ENCODE assay signal across 8 cellular contexts in genomic region chr11:65440831-65441499, GRCh38. TPM values are rescaled to one million over a fixed set of nuclear protein-coding genes. Genes with fewer than 3 reads are reported as not detected.
DNase-seq lines count a peak whose midpoint lies in the region; ATAC-seq, FAIRE-seq and TF ChIP-seq lines count a peak whose summit lies in the region.

No MANE protein-coding gene starts in this region.

- H3K4me3 Mint-ChIP-seq in nephron progenitor cell, result no peak overlapping the region

- peaks cover 64% of the 10 kb centered on the region for H3K4me1 Mint-ChIP-seq in nephron progenitor cell

- H3K4me1 ChIP-seq in heart right ventricle (peaks cover 22 to 100% (median 91%) of the 10 kb centered on the region in 9 donors), GM12878 (ENCODE audit: control insufficient read depth, insufficient read depth, low read length) (peaks cover 52% of the 10 kb centered on the region)

- POLR2A ChIA-PET in GM12878 (lab: Charles Lee), result interaction anchor here (0.5 to 6.0 kb wide), 23 partner anchors 11 to 198 kb away, joined by 3 to 50 read pairs (median 5); partner anchors contain the start of genes MALAT1, NEAT1 and PCNX3

- H3K27me3 ChIP-seq in heart right ventricle, result no peaks in the 10 kb centered on the region
- H3K27me3 ChIP-seq in GM12878 (replicated peaks in 1 of 2; ENCODE audit: control insufficient read depth in 2 of 2, insufficient read depth in 2 of 2, low read length in 1 of 2), result no peaks in the 10 kb centered on the region

- no peaks in the 10 kb centered on the region for H3K9me3 ChIP-seq in heart right ventricle
- H3K9me3 ChIP-seq in GM12878 (replicated peaks; ENCODE audit: control insufficient read depth, insufficient read depth, low read length), result no peaks in the 10 kb centered on the region

- H3K79me2 ChIP-seq in GM12878 (ENCODE audit: control insufficient read depth, insufficient read depth, low read length), result peaks cover 52% of the 10 kb centered on the region

- peaks cover 43% of the 10 kb centered on the region for H3K36me3 Mint-ChIP-seq in nephron progenitor cell (ENCODE audit: low read depth)

- intact Hi-C loops in heart right ventricle (cut with DNase I) (no loop called here), Right ventricle myocardium inferior (cut with DNase I) (no loop called here), GM12878 (cut with micrococcal nuclease; ENCODE audit: unreplicated experiment) (loop anchor here (1.0 to 2.0 kb wide), 4 partner anchors 10 to 54 kb away; no protein-coding TSS in a partner anchor)

- H3K4me3 ChIP-seq in heart right ventricle (peak overlapping the region in 5 of 10 donors; percentile 0 to 30 (median 7)), GM12878 (no peak overlapping the region)

- H3K4me2 ChIP-seq in GM12878 (ENCODE audit: control insufficient read depth, insufficient read depth), result peak overlapping the region; percentile 86

- H3K27me3 Mint-ChIP-seq in nephron progenitor cell (ENCODE audit: low read depth, poor library complexity), result no peaks in the 10 kb centered on the region

- TF ChIP-seq POLR2A in GM12878 (IDR thresholded peaks at IDR 0.05; ENCODE audit: low read depth, low read length), result peak; percentile 47; the same call in 1 of the 2 replicates

- H3K27ac ChIP-seq in heart right ventricle (peak overlapping the region in 7 of 10 donors; percentile 11 to 70 (median 59)), GM12878 (ENCODE audit: control insufficient read depth, insufficient read depth) (peak overlapping the region; percentile 89)

- CTCF ChIA-PET in GM12878 (lab: Yijun Ruan, JAX), result interaction anchor here (0.7 to 2.6 kb wide), 7 partner anchors 9 to 136 kb away, joined by 3 to 13 read pairs (median 4); partner anchors contain the start of gene MALAT1

- no peak for ATAC-seq in heart right ventricle
- no peak for ATAC-seq in Right ventricle myocardium inferior
- ATAC-seq in GM12878, result peak; percentile 69

- no TSS peak for BruUV-seq in GM12878 (replicated peaks; lab: Mats Ljungman, UMichigan)

- in situ Hi-C loops in KBM-7 (cut with MboI; ENCODE audit: low pct_unique_long_range_greater_than_20kb, low sequenced_read_pairs) (no loop called here), GM12878 (cut with MboI) (no loop called here)

- TF ChIP-seq RAD21 in GM12878 (IDR thresholded peaks at IDR 0.05; ENCODE audit: insufficient read depth, low read depth, low read length), result no peak

- peak overlapping the region; percentile 59 for H3K9ac ChIP-seq in GM12878 (ENCODE audit: control insufficient read depth, insufficient read depth, low read length)

- H2AFZ ChIP-seq in GM12878 (ENCODE audit: control insufficient read depth, low read depth, low read length), result no peak overlapping the region

- no peaks in the 10 kb centered on the region for H4K20me1 ChIP-seq in GM12878 (ENCODE audit: control insufficient read depth, insufficient read depth)

- WGBS in heart right ventricle, 2 donors, result 48 to 54% methylated on average over 8 of the region's 8 CpGs
- 1% methylated on average over 8 of the region's 8 CpGs for WGBS in GM12878 (ENCODE audit: insufficient coverage, insufficient replicate concordance, low lambda C conversion rate, missing lambda C conversion rate)

- SMC1A ChIA-PET in GM12878 (lab: Charles Lee; ENCODE audit: uncharacterized antibody, unreplicated experiment), result interaction anchor here (1.0 to 2.7 kb wide), 7 partner anchors 11 to 63 kb away, joined by 3 to 12 read pairs (median 4); partner anchors contain the start of gene NEAT1

- H3K36me3 ChIP-seq in heart right ventricle (peaks cover 0 to 99% (median 78%) of the 10 kb centered on the region in 9 donors), GM12878 (ENCODE audit: control insufficient read depth in 2 of 2, insufficient read depth in 2 of 2, low read length in 1 of 2) (peaks cover 2 to 12% of the 10 kb centered on the region in 2 experiments)

- FAIRE-seq in GM12878 (lab: Jason Lieb, UNC), result peak; percentile 93

- DNase-seq in heart right ventricle (no peak), Right ventricle myocardium inferior (ENCODE audit: missing footprints) (no peak), KBM-7 (peak; percentile 64), GM12878 (ENCODE audit: low read depth, low spot score) (peak; percentile 98), nephron progenitor cell (no peak), NCI-H524 treated with DMSO at 0.1 percent for 48 hours (lab: John Stamatoyannopoulos, UW) (no peak), COLO668 (lab: John Stamatoyannopoulos, UW; ENCODE audit: unreplicated experiment) (no peak), NCI-H2171 (lab: John Stamatoyannopoulos, UW) (no peak)

- H3K9me3 Mint-ChIP-seq in nephron progenitor cell, result no peaks in the 10 kb centered on the region

- peak overlapping the region; percentile 57 for H3K27ac Mint-ChIP-seq in nephron progenitor cell

- RAD21 ChIA-PET in GM12878 (lab: Charles Lee; ENCODE audit: unreplicated experiment), result interaction anchor here (0.6 to 3.5 kb wide), 11 partner anchors 11 to 106 kb away, joined by 3 to 19 read pairs (median 5); partner anchors contain the start of genes MALAT1 and NEAT1

- TF ChIP-seq CTCF in heart right ventricle (IDR thresholded peaks at IDR 0.05), result no peak
- TF ChIP-seq CTCF in GM12878 (IDR thresholded peaks at IDR 0.05 in 2 of 3, conservative IDR thresholded peaks at IDR 0.05 in 1 of 3; ENCODE audit: control insufficient read depth in 2 of 3, extremely low read depth in 1 of 3, insufficient read depth in 1 of 3, low read depth in 3 of 3, low read length in 3 of 3), result no peak
- no peak for TF ChIP-seq CTCF in nephron progenitor cell (IDR thresholded peaks at IDR 0.05)

- TF ChIP-seq EP300 in GM12878 (IDR thresholded peaks at IDR 0.05; ENCODE audit: borderline replicate concordance in 1 of 2, control insufficient read depth in 1 of 2, low read depth in 2 of 2, low read length in 2 of 2), result peak; percentile 81 to 84; a peak in 3 of 4 replicates

RNA-seq across cellular contexts. Expression of gene NEAT1, which starts 18.4 kb away (rescaled TPM):
- total RNA-seq in heart right ventricle, result 100 to 1,000 TPM; 284 to 808 (median 432) TPM
- polyA plus RNA-seq in heart right ventricle, result 1,000 to 10,000 TPM in 1 of 2 donors, 100 to 1,000 TPM in 1; 103 to 1,899 TPM
- 457 TPM for total RNA-seq in Right ventricle myocardium inferior
- total RNA-seq in GM12878 (2013; cell fraction: nucleolus; rRNA removed), result 259 and 262 TPM in 2 replicates
- 13.6 and 14.0 TPM in 2 replicates for total RNA-seq in GM12878 (2014; rRNA removed)
- total RNA-seq in GM12878 (2014; rRNA removed; fragmentation: Illumina TruSeq; extraction: Trizol), result 40.5 and 44.2 TPM in 2 replicates
- total RNA-seq in GM12878 (2021), result 174 and 225 TPM in 2 replicates
- 275 TPM for polyA plus RNA-seq in GM12878 (2011; ENCODE audit: low read depth)
- 151 and 247 TPM in 2 replicates for polyA plus RNA-seq in GM12878 (2011; rRNA removed)
- polyA plus RNA-seq in GM12878 (2011; cell fraction: cytosol; rRNA removed), result 64.2 and 104 TPM in 2 replicates
- 342 and 617 TPM in 2 replicates for polyA plus RNA-seq in GM12878 (2011; cell fraction: nucleus; rRNA removed)
- polyA plus RNA-seq in GM12878 (2012), result 284 and 343 TPM in 2 replicates
- 167 and 254 TPM in 2 replicates for polyA plus RNA-seq in GM12878 (2014; fragmentation: Illumina TruSeq; extraction: Trizol)
- polyA plus RNA-seq in GM12878 (2014; fragmentation: Nextera tagmentation; extraction: Ambion mirVana), result 10 to 100 TPM; 24.3 to 98.2 TPM
- polyA plus RNA-seq in GM12878 (2014; rRNA removed), result 314 and 328 TPM in 2 replicates
- polyA plus RNA-seq in GM12878 (2016; fragmentation: Nextera tagmentation; extraction: Ambion mirVana), result 10 to 100 TPM; 27.7 to 28.3 TPM
- polyA minus RNA-seq in GM12878 (2011; rRNA and poly(A)+ RNA removed), result 72.0 and 79.5 TPM in 2 replicates
- polyA minus RNA-seq in GM12878 (2011; cell fraction: cytosol; rRNA and poly(A)+ RNA removed), result 13.8 and 14.9 TPM in 2 replicates
- polyA minus RNA-seq in GM12878 (2011; cell fraction: nucleus; rRNA and poly(A)+ RNA removed), result 125 and 169 TPM in 2 replicates

RNA-seq across cellular contexts. Expression of gene FRMD8, which starts 54.5 kb away (rescaled TPM):
- total RNA-seq in heart right ventricle, result 10 to 100 TPM in 6 of 10 donors, 1 to 10 TPM in 4; 6.0 to 16.9 (median 12.2) TPM
- 10 to 100 TPM in 1 of 2 donors, 1 to 10 TPM in 1; 9.9 to 12.9 TPM for polyA plus RNA-seq in heart right ventricle
- 8.2 TPM for total RNA-seq in Right ventricle myocardium inferior
- total RNA-seq in GM12878 (2013; cell fraction: nucleolus; rRNA removed), result 52.5 and 60.5 TPM in 2 replicates
- 40.9 and 47.5 TPM in 2 replicates for total RNA-seq in GM12878 (2014; rRNA removed)
- 12.2 and 14.3 TPM in 2 replicates for total RNA-seq in GM12878 (2014; rRNA removed; fragmentation: Illumina TruSeq; extraction: Trizol)
- total RNA-seq in GM12878 (2021), result 65.1 and 69.4 TPM in 2 replicates
- polyA plus RNA-seq in GM12878 (2011; ENCODE audit: low read depth), result 8.2 TPM
- polyA plus RNA-seq in GM12878 (2011; rRNA removed), result 8.0 and 18.4 TPM in 2 replicates
- polyA plus RNA-seq in GM12878 (2011; cell fraction: cytosol; rRNA removed), result 28.1 and 42.6 TPM in 2 replicates
- polyA plus RNA-seq in GM12878 (2011; cell fraction: nucleus; rRNA removed), result 58.9 and 140 TPM in 2 replicates
- 14.9 and 21.0 TPM in 2 replicates for polyA plus RNA-seq in GM12878 (2012)
- polyA plus RNA-seq in GM12878 (2014; fragmentation: Illumina TruSeq; extraction: Trizol), result 6.6 and 14.0 TPM in 2 replicates
- polyA plus RNA-seq in GM12878 (2014; fragmentation: Nextera tagmentation; extraction: Ambion mirVana), result 1 to 10 TPM; 8.3 TPM
- polyA plus RNA-seq in GM12878 (2014; rRNA removed), result 53.8 and 55.9 TPM in 2 replicates
- 10 to 100 TPM; 37.7 to 42.4 TPM for polyA plus RNA-seq in GM12878 (2016; fragmentation: Nextera tagmentation; extraction: Ambion mirVana)
- polyA minus RNA-seq in GM12878 (2011; rRNA and poly(A)+ RNA removed), result 26.0 and 32.5 TPM in 2 replicates
- polyA minus RNA-seq in GM12878 (2011; cell fraction: cytosol; rRNA and poly(A)+ RNA removed), result 21.4 and 21.8 TPM in 2 replicates
- polyA minus RNA-seq in GM12878 (2011; cell fraction: nucleus; rRNA and poly(A)+ RNA removed), result 33.6 and 61.0 TPM in 2 replicates

RNA-seq across cellular contexts. Expression of gene MALAT1, which starts 57.9 kb away (rescaled TPM):
- total RNA-seq in heart right ventricle (1,000 to 10,000 TPM; 4,742 to 8,462 (median 5,956) TPM), Right ventricle myocardium inferior (5,781 TPM), GM12878 (2014; rRNA removed) (1,917 and 1,986 TPM in 2 replicates), GM12878 (2014; rRNA removed; fragmentation: Illumina TruSeq; extraction: Trizol) (2,052 and 2,660 TPM in 2 replicates), GM12878 (2021) (3,939 and 4,883 TPM in 2 replicates)
- polyA plus RNA-seq in heart right ventricle (1,000 to 10,000 TPM in 1 of 2 donors, 100 to 1,000 TPM in 1; 205 to 8,339 TPM), GM12878 (2011; rRNA removed) (659 and 901 TPM in 2 replicates), GM12878 (2014; fragmentation: Illumina TruSeq; extraction: Trizol) (448 and 686 TPM in 2 replicates), GM12878 (2014; fragmentation: Nextera tagmentation; extraction: Ambion mirVana) (1,000 to 10,000 TPM; 1,593 to 8,160 TPM), GM12878 (2014; rRNA removed) (1,421 and 1,643 TPM in 2 replicates), GM12878 (2016; fragmentation: Nextera tagmentation; extraction: Ambion mirVana) (1,000 to 10,000 TPM; 6,201 to 6,497 TPM)
- 43,172 and 44,148 TPM in 2 replicates for total RNA-seq in GM12878 (2013; cell fraction: nucleolus; rRNA removed)
- polyA plus RNA-seq in GM12878 (2011; ENCODE audit: low read depth), result 704 TPM
- 216 and 352 TPM in 2 replicates for polyA plus RNA-seq in GM12878 (2011; cell fraction: cytosol; rRNA removed)
- 4,041 and 4,062 TPM in 2 replicates for polyA plus RNA-seq in GM12878 (2011; cell fraction: nucleus; rRNA removed)
- 1,013 and 3,952 TPM in 2 replicates for polyA plus RNA-seq in GM12878 (2012)
- 2,928 and 3,606 TPM in 2 replicates for polyA minus RNA-seq in GM12878 (2011; rRNA and poly(A)+ RNA removed)
- 1,627 and 2,358 TPM in 2 replicates for polyA minus RNA-seq in GM12878 (2011; cell fraction: cytosol; rRNA and poly(A)+ RNA removed)
- 12,181 and 12,309 TPM in 2 replicates for polyA minus RNA-seq in GM12878 (2011; cell fraction: nucleus; rRNA and poly(A)+ RNA removed)

RNA-seq across cellular contexts. Expression of gene SLC25A45, which starts 58.5 kb away (rescaled TPM):
- total RNA-seq in heart right ventricle (10 to 100 TPM in 1 of 10 donors, 1 to 10 TPM in 9; 4.6 to 12.2 (median 8.3) TPM), Right ventricle myocardium inferior (5.6 TPM), GM12878 (2014; rRNA removed) (19.4 and 22.8 TPM in 2 replicates), GM12878 (2014; rRNA removed; fragmentation: Illumina TruSeq; extraction: Trizol) (10.8 and 13.1 TPM in 2 replicates), GM12878 (2021) (28.6 and 29.1 TPM in 2 replicates)
- polyA plus RNA-seq in heart right ventricle (10 to 100 TPM in 1 of 2 donors, 1 to 10 TPM in 1; 3.1 to 10.7 TPM), GM12878 (2011; rRNA removed) (9.2 and 15.4 TPM in 2 replicates), GM12878 (2014; fragmentation: Illumina TruSeq; extraction: Trizol) (15.5 and 17.8 TPM in 2 replicates), GM12878 (2014; fragmentation: Nextera tagmentation; extraction: Ambion mirVana) (1 to 10 TPM; 4.1 to 9.7 TPM), GM12878 (2014; rRNA removed) (33.7 and 35.5 TPM in 2 replicates), GM12878 (2016; fragmentation: Nextera tagmentation; extraction: Ambion mirVana) (10 to 100 TPM; 31.0 to 35.2 TPM)
- total RNA-seq in GM12878 (2013; cell fraction: nucleolus; rRNA removed), result 23.1 and 23.7 TPM in 2 replicates
- polyA plus RNA-seq in GM12878 (2011; ENCODE audit: low read depth), result 10.7 TPM
- polyA plus RNA-seq in GM12878 (2011; cell fraction: cytosol; rRNA removed), result 20.7 and 25.7 TPM in 2 replicates
- polyA plus RNA-seq in GM12878 (2011; cell fraction: nucleus; rRNA removed), result 46.7 and 57.3 TPM in 2 replicates
- polyA plus RNA-seq in GM12878 (2012), result 17.8 and 25.4 TPM in 2 replicates
- polyA minus RNA-seq in GM12878 (2011; rRNA and poly(A)+ RNA removed), result 3.9 and 9.1 TPM in 2 replicates
- polyA minus RNA-seq in GM12878 (2011; cell fraction: cytosol; rRNA and poly(A)+ RNA removed), result 1.9 and 4.7 TPM in 2 replicates
- 6.6 and 8.6 TPM in 2 replicates for polyA minus RNA-seq in GM12878 (2011; cell fraction: nucleus; rRNA and poly(A)+ RNA removed)

Comparison
In these comparisons a context has a peak if more than half of its experiments do, and no peak if none do; other contexts are left out.
1. DNase-seq: peak in KBM-7 (single experiment) and GM12878 (single experiment); none in heart right ventricle (0 of 2), Right ventricle myocardium inferior (single experiment), nephron progenitor cell (single experiment), NCI-H524 treated with DMSO at 0.1 percent for 48 hours (single experiment), COLO668 (single experiment) and NCI-H2171 (single experiment).